1 cellular context compared by ENCODE assay signal in the genomic region with DNA sequence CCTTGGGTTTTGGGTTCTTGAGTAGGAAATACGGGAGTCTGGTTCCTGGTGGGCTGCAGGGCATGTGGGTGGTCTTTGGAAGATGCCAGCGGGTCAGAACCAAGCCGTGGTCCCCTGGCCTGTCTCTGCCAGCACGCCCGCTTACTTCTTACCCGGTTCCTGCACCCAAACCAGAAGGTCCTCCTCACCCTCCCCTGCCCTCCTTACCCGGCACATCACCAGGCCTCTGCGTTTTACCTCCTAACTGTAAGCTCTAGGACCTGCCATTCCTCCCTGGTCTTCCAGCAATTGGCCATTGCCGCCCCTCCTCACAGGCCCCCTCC.
TF ChIP-seq lines count a peak whose summit lies in the region.

No MANE protein-coding gene starts in this region.

TF ChIP-seq in H1, 55 proteins besides CTCF, POLR2A, EP300 and RAD21 (continued from another document):
- TF ChIP-seq RNF2 (IDR thresholded peaks at IDR 0.05; ENCODE audit: borderline replicate concordance, low read depth, low read length, missing control alignments, poor library complexity, severe bottlenecking) = no peak
- TF ChIP-seq HDAC6 (IDR thresholded peaks at IDR 0.05; ENCODE audit: low read depth, low read length) = no peak
- no peak for TF ChIP-seq EZH2 (IDR thresholded peaks at IDR 0.05; ENCODE audit: low read depth, low read length, severe bottlenecking)
- TF ChIP-seq EGR1 (IDR thresholded peaks at IDR 0.05; ENCODE audit: borderline replicate concordance, low read depth, low read length) = no peak
- no peak for TF ChIP-seq TEAD4 (IDR thresholded peaks at IDR 0.05; ENCODE audit: low read depth, low read length)
- no peak for TF ChIP-seq POLR2AphosphoS5 (IDR thresholded peaks at IDR 0.05; ENCODE audit: low read depth, low read length)
- TF ChIP-seq, protein P1, sequence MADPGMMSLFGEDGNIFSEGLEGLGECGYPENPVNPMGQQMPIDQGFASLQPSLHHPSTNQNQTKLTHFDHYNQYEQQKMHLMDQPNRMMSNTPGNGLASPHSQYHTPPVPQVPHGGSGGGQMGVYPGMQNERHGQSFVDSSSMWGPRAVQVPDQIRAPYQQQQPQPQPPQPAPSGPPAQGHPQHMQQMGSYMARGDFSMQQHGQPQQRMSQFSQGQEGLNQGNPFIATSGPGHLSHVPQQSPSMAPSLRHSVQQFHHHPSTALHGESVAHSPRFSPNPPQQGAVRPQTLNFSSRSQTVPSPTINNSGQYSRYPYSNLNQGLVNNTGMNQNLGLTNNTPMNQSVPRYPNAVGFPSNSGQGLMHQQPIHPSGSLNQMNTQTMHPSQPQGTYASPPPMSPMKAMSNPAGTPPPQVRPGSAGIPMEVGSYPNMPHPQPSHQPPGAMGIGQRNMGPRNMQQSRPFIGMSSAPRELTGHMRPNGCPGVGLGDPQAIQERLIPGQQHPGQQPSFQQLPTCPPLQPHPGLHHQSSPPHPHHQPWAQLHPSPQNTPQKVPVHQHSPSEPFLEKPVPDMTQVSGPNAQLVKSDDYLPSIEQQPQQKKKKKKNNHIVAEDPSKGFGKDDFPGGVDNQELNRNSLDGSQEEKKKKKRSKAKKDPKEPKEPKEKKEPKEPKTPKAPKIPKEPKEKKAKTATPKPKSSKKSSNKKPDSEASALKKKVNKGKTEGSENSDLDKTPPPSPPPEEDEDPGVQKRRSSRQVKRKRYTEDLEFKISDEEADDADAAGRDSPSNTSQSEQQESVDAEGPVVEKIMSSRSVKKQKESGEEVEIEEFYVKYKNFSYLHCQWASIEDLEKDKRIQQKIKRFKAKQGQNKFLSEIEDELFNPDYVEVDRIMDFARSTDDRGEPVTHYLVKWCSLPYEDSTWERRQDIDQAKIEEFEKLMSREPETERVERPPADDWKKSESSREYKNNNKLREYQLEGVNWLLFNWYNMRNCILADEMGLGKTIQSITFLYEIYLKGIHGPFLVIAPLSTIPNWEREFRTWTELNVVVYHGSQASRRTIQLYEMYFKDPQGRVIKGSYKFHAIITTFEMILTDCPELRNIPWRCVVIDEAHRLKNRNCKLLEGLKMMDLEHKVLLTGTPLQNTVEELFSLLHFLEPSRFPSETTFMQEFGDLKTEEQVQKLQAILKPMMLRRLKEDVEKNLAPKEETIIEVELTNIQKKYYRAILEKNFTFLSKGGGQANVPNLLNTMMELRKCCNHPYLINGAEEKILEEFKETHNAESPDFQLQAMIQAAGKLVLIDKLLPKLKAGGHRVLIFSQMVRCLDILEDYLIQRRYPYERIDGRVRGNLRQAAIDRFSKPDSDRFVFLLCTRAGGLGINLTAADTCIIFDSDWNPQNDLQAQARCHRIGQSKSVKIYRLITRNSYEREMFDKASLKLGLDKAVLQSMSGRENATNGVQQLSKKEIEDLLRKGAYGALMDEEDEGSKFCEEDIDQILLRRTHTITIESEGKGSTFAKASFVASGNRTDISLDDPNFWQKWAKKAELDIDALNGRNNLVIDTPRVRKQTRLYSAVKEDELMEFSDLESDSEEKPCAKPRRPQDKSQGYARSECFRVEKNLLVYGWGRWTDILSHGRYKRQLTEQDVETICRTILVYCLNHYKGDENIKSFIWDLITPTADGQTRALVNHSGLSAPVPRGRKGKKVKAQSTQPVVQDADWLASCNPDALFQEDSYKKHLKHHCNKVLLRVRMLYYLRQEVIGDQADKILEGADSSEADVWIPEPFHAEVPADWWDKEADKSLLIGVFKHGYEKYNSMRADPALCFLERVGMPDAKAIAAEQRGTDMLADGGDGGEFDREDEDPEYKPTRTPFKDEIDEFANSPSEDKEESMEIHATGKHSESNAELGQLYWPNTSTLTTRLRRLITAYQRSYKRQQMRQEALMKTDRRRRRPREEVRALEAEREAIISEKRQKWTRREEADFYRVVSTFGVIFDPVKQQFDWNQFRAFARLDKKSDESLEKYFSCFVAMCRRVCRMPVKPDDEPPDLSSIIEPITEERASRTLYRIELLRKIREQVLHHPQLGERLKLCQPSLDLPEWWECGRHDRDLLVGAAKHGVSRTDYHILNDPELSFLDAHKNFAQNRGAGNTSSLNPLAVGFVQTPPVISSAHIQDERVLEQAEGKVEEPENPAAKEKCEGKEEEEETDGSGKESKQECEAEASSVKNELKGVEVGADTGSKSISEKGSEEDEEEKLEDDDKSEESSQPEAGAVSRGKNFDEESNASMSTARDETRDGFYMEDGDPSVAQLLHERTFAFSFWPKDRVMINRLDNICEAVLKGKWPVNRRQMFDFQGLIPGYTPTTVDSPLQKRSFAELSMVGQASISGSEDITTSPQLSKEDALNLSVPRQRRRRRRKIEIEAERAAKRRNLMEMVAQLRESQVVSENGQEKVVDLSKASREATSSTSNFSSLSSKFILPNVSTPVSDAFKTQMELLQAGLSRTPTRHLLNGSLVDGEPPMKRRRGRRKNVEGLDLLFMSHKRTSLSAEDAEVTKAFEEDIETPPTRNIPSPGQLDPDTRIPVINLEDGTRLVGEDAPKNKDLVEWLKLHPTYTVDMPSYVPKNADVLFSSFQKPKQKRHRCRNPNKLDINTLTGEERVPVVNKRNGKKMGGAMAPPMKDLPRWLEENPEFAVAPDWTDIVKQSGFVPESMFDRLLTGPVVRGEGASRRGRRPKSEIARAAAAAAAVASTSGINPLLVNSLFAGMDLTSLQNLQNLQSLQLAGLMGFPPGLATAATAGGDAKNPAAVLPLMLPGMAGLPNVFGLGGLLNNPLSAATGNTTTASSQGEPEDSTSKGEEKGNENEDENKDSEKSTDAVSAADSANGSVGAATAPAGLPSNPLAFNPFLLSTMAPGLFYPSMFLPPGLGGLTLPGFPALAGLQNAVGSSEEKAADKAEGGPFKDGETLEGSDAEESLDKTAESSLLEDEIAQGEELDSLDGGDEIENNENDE (IDR thresholded peaks at IDR 0.05; ENCODE audit: insufficient replicate concordance, low read length) = no peak
